ENCODE assay signal across 20 cellular contexts in the genomic region with DNA sequence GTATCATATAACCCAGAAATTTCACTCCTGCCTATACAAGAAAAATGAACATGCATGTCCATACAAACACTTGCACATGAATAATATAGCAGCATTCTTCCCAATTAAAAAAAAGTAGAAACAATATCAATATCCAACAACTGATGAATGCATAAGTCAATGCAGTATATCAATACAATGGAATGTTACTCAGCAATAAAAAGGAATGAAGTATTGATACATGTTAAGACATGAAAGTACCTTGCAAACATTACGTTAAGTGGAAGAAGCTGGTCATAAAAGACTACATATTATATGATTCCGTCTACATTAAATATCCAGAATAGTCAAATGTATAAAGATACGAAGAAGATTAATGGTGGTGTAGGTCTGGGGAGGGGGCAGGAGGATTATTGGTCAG.
"Had no signal": no experiment of that assay in that cellular context is flagged by ENCODE, and none has a peak within 500 bp of the region (broad histone marks: within the 10 kb centered on the region; RNA-seq: fewer than 3 reads in every experiment).

No MANE protein-coding gene starts in this region.

- ATAC-seq: mucosa of descending colon; naive thymus-derived CD4-positive, alpha-beta T cell; stimulated activated memory B cell treated with anti-CD40 and anti-IgM and Interleukin-4, amounts not matched to agents 10 μg/mL and 1 μg/mL and 100 μg/mL, for 72 hours; stimulated activated naive CD8-positive, alpha-beta T cell treated with anti-CD3 and anti-CD28 coated beads, Interleukin-15, amount 100 ng/mL, for 72 hours had no signal

- H3K27me3 ChIP-seq: ovary, right atrium auricular region, right lobe of liver, tibial nerve, uterus had no signal

- FAIRE-seq: islet of Langerhans had no signal

- DNase-seq: immature natural killer cell; left ventricle myocardium inferior; midbrain; mucosa of descending colon; naive thymus-derived CD4-positive, alpha-beta T cell; ovary; right lobe of liver; stimulated activated CD4-positive, alpha-beta T cell treated with anti-CD3 and anti-CD28 coated beads, Interleukin-1b, Interleukin-23, amount 100 ng/mL, for 48 hours; stimulated activated CD4-positive, alpha-beta T cell treated with anti-CD3 and anti-CD28 coated beads, Interleukin-2, amount 100 ng/mL, for 48 hours; stimulated activated CD4-positive, alpha-beta T cell treated with anti-CD3 and anti-CD28 coated beads, Interleukin-4, amount 100 ng/mL, for 4 hours; stimulated activated CD8-positive, alpha-beta memory T cell treated with anti-CD3 and anti-CD28 coated beads, Interleukin-4, amount 100 ng/mL, for 48 hours; stimulated activated naive CD4-positive, alpha-beta T cell treated with Interleukin-2 at 50 U/mL for 16 hours; stimulated activated naive CD8-positive, alpha-beta T cell treated with anti-CD3 and anti-CD28 coated beads, Interleukin-15, amount 100 ng/mL, for 72 hours; uterus had no signal

- H3K4me2 ChIP-seq: smooth muscle cell had no signal

- H3K36me3 ChIP-seq: left ventricle myocardium inferior, ovary, right atrium auricular region, right lobe of liver, tibial nerve, uterus had no signal

- H3K4me1 ChIP-seq: left ventricle myocardium inferior, right atrium auricular region, right lobe of liver had no signal

- H3K9me3 ChIP-seq: left ventricle myocardium inferior, mucosa of descending colon, ovary, right atrium auricular region, right lobe of liver, tibial nerve, uterus had no signal

- H3K27ac ChIP-seq: left ventricle myocardium inferior, ovary, right atrium auricular region, right lobe of liver, tibial nerve, uterus had no signal

- H3K4me3 ChIP-seq: left ventricle myocardium inferior, lung, mucosa of descending colon, ovary, right atrium auricular region, right lobe of liver, smooth muscle cell, tibial nerve, uterus had no signal
